ENCODE assay signal across 12 cellular contexts in genomic region chr12:120851939-120852338, GRCh38.
"Had no signal": no experiment of that assay in that cellular context is flagged by ENCODE, and none has a peak within 500 bp of the region (broad histone marks: within the 10 kb centered on the region; RNA-seq: fewer than 3 reads in every experiment).

No MANE protein-coding gene starts in this region.

- H3K4me3 ChIP-seq: cardiac muscle cell, neural progenitor cell, pancreas, thyroid gland, vagina had no signal

- H3K4me3 Mint-ChIP-seq: activated CD4-positive, alpha-beta T cell treated with anti-CD3 and anti-CD28 coated beads, Interleukin-2, amount 10 ng/mL, durations not matched to agents 24 days and 14 days; activated naive CD8-positive, alpha-beta T cell treated with anti-CD3 and anti-CD28 coated beads, Interleukin-2, amount 50 U/mL, for 24 hours; neural progenitor cell had no signal

- H3K4me1 ChIP-seq: neural progenitor cell had no signal

- H3K27me3 Mint-ChIP-seq: activated naive CD8-positive, alpha-beta T cell treated with anti-CD3 and anti-CD28 coated beads, Interleukin-2, amount 50 U/mL, for 24 hours had no signal

- DNase-seq: activated CD4-positive, alpha-beta T cell treated with anti-CD3 and anti-CD28 coated beads, Interleukin-2, amount 10 ng/mL, durations not matched to agents 24 days and 14 days; activated naive CD4-positive, alpha-beta T cell treated with Interleukin-2 at 50 U/mL for 16 hours; activated naive CD8-positive, alpha-beta T cell treated with anti-CD3 and anti-CD28 coated beads, Interleukin-2, amount 50 U/mL, for 24 hours; effector CD8-positive, alpha-beta T cell; pancreas; retina; stimulated activated CD4-positive, alpha-beta T cell treated with anti-CD3 and anti-CD28 coated beads, Interleukin-15, amount 100 ng/mL, for 24 hours; stimulated activated CD4-positive, alpha-beta T cell treated with anti-CD3 and anti-CD28 coated beads, Interleukin-4, amount 100 ng/mL, for 24 hours; thyroid gland had no signal

- H3K9me3 ChIP-seq: pancreas, thyroid gland, vagina had no signal

- H3K4me2 ChIP-seq: neural progenitor cell had no signal

- H3K36me3 ChIP-seq: cardiac muscle cell, neural progenitor cell, pancreas, thyroid gland, vagina had no signal

- H2AFZ ChIP-seq: neural progenitor cell had no signal

- H3K9ac ChIP-seq: neural progenitor cell had no signal

- H3K27ac ChIP-seq: neural progenitor cell, thyroid gland, vagina had no signal

- H3K9me3 Mint-ChIP-seq: activated CD4-positive, alpha-beta T cell treated with anti-CD3 and anti-CD28 coated beads, Interleukin-2, amount 10 ng/mL, durations not matched to agents 24 days and 14 days; activated naive CD8-positive, alpha-beta T cell treated with anti-CD3 and anti-CD28 coated beads, Interleukin-2, amount 50 U/mL, for 24 hours had no signal

- ATAC-seq: activated naive CD8-positive, alpha-beta T cell treated with anti-CD3 and anti-CD28 coated beads, Interleukin-2, amount 50 U/mL, for 24 hours had no signal

- H3K27ac Mint-ChIP-seq: activated CD4-positive, alpha-beta T cell treated with anti-CD3 and anti-CD28 coated beads, Interleukin-2, amount 10 ng/mL, durations not matched to agents 24 days and 14 days; activated naive CD8-positive, alpha-beta T cell treated with anti-CD3 and anti-CD28 coated beads, Interleukin-2, amount 50 U/mL, for 24 hours; neural progenitor cell had no signal

- H3K27me3 ChIP-seq: cardiac muscle cell, neural progenitor cell, pancreas, thyroid gland, vagina had no signal
